Comparison of ENCODE assay signal across 23 cellular contexts in genomic region chr10:118033905-118034304, GRCh38.
"Had no signal": no experiment of that assay in that cellular context is flagged by ENCODE, and none has a peak within 500 bp of the region (broad histone marks: within the 10 kb centered on the region; RNA-seq: fewer than 3 reads in every experiment).

No MANE protein-coding gene starts in this region.

- H3K27ac ChIP-seq: foreskin keratinocyte, pancreas, psoas muscle, right atrium auricular region, tibial artery, VCaP had no signal

- ATAC-seq: activated CD4-positive, CD25-positive, alpha-beta regulatory T cell treated with anti-CD3 and anti-CD28 coated beads, Interleukin-2, amount 50 U/mL, for 24 hours; activated T-cell treated with anti-CD3 and anti-CD28 coated beads, Interleukin-2, amount 50 U/mL, for 4 hours; foreskin keratinocyte; left lung; pancreas; psoas muscle; stimulated activated naive CD8-positive, alpha-beta T cell treated with anti-CD3 and anti-CD28 coated beads, Interleukin-15, amount 100 ng/mL, for 72 hours; T-cell had no signal

- H3K9me3 ChIP-seq: left lung, pancreas, psoas muscle, right atrium auricular region, tibial artery had no signal

- H3K9me3 Mint-ChIP-seq: activated CD4-positive, alpha-beta T cell treated with anti-CD3 and anti-CD28 coated beads, Interleukin-2, amount 10 ng/mL, durations not matched to agents 24 days and 14 days; activated naive CD4-positive, alpha-beta T cell treated with anti-CD3 and anti-CD28 coated beads for 36 hours; activated naive CD8-positive, alpha-beta T cell treated with anti-CD3 and anti-CD28 coated beads, Interleukin-2, amount 10 ng/mL, durations not matched to agents 7 days and 5 days; activated T-cell treated with anti-CD3 and anti-CD28 coated beads, Interleukin-2, amount 50 U/mL, for 4 hours; dendritic cell treated with granulocyte-macrophage colony-stimulating factor and Interleukin-4, amounts not matched to agents 40 ng/mL and 50 ng/mL, for 4 days; immature natural killer cell; natural killer cell; stimulated activated naive CD8-positive, alpha-beta T cell treated with anti-CD3 and anti-CD28 coated beads, Interleukin-15, amount 100 ng/mL, for 72 hours; T-cell; T-helper 2 cell treated with Interferon-gamma antibody and Interleukin-4, amounts not matched to agents 5 μg/mL and 100 μg/mL, for 36 hours had no signal

- H3K27me3 Mint-ChIP-seq: activated CD4-positive, alpha-beta T cell treated with anti-CD3 and anti-CD28 coated beads, Interleukin-2, amount 10 ng/mL, durations not matched to agents 24 days and 14 days; activated naive CD8-positive, alpha-beta T cell treated with anti-CD3 and anti-CD28 coated beads, Interleukin-2, amount 10 ng/mL, durations not matched to agents 7 days and 5 days; dendritic cell treated with granulocyte-macrophage colony-stimulating factor and Interleukin-4, amounts not matched to agents 40 ng/mL and 50 ng/mL, for 4 days; stimulated activated naive CD8-positive, alpha-beta T cell treated with anti-CD3 and anti-CD28 coated beads, Interleukin-15, amount 100 ng/mL, for 72 hours; T-cell had no signal

- H3K27ac Mint-ChIP-seq: activated CD4-positive, alpha-beta T cell treated with anti-CD3 and anti-CD28 coated beads, Interleukin-2, amount 10 ng/mL, durations not matched to agents 24 days and 14 days; activated naive CD4-positive, alpha-beta T cell treated with anti-CD3 and anti-CD28 coated beads for 36 hours; activated naive CD8-positive, alpha-beta T cell treated with anti-CD3 and anti-CD28 coated beads, Interleukin-2, amount 10 ng/mL, durations not matched to agents 7 days and 5 days; dendritic cell treated with granulocyte-macrophage colony-stimulating factor and Interleukin-4, amounts not matched to agents 40 ng/mL and 50 ng/mL, for 4 days; immature natural killer cell; natural killer cell; stimulated activated naive CD8-positive, alpha-beta T cell treated with anti-CD3 and anti-CD28 coated beads, Interleukin-15, amount 100 ng/mL, for 72 hours; T-cell; T-helper 2 cell treated with Interferon-gamma antibody and Interleukin-4, amounts not matched to agents 5 μg/mL and 100 μg/mL, for 36 hours had no signal

- DNase-seq: activated CD4-positive, alpha-beta T cell treated with anti-CD3 and anti-CD28 coated beads, Interleukin-2, amount 10 ng/mL, durations not matched to agents 24 days and 14 days; activated CD8-positive, alpha-beta memory T cell treated with anti-CD3 and anti-CD28 coated beads for 24 hours; activated CD8-positive, alpha-beta memory T cell treated with anti-CD3 and anti-CD28 coated beads, Interleukin-2, amount 50 U/mL, for 4 hours; activated naive CD4-positive, alpha-beta T cell treated with anti-CD3 and anti-CD28 coated beads for 36 hours; activated naive CD8-positive, alpha-beta T cell treated with anti-CD3 and anti-CD28 coated beads, Interleukin-2, amount 10 ng/mL, durations not matched to agents 7 days and 5 days; activated T-cell treated with anti-CD3 and anti-CD28 coated beads, Interleukin-2, amount 50 U/mL, for 4 hours; effector CD4-positive, alpha-beta T cell; foreskin keratinocyte; immature natural killer cell; left lung; midbrain; natural killer cell; pancreas; psoas muscle; stimulated activated CD4-positive, alpha-beta T cell treated with anti-CD3 and anti-CD28 coated beads, Interleukin-12 subunit alpha, Interleukin-12 subunit beta, amount 100 ng/mL, for 4 hours; stimulated activated naive CD8-positive, alpha-beta T cell treated with anti-CD3 and anti-CD28 coated beads, Interleukin-15, amount 100 ng/mL, for 72 hours; T-cell; tibial artery had no signal

- H3K4me1 ChIP-seq: psoas muscle had no signal

- H3K4me3 ChIP-seq: left lung, pancreas, psoas muscle, right atrium auricular region, tibial artery had no signal

- H3K4me3 Mint-ChIP-seq: activated CD4-positive, alpha-beta T cell treated with anti-CD3 and anti-CD28 coated beads, Interleukin-2, amount 10 ng/mL, durations not matched to agents 24 days and 14 days; activated naive CD4-positive, alpha-beta T cell treated with anti-CD3 and anti-CD28 coated beads for 36 hours; activated naive CD8-positive, alpha-beta T cell treated with anti-CD3 and anti-CD28 coated beads, Interleukin-2, amount 10 ng/mL, durations not matched to agents 7 days and 5 days; activated T-cell treated with anti-CD3 and anti-CD28 coated beads, Interleukin-2, amount 50 U/mL, for 4 hours; dendritic cell treated with granulocyte-macrophage colony-stimulating factor and Interleukin-4, amounts not matched to agents 40 ng/mL and 50 ng/mL, for 4 days; immature natural killer cell; natural killer cell; stimulated activated naive CD8-positive, alpha-beta T cell treated with anti-CD3 and anti-CD28 coated beads, Interleukin-15, amount 100 ng/mL, for 72 hours; T-cell; T-helper 2 cell treated with Interferon-gamma antibody and Interleukin-4, amounts not matched to agents 5 μg/mL and 100 μg/mL, for 36 hours had no signal

- H3K27me3 ChIP-seq: foreskin keratinocyte, left lung, pancreas, right atrium auricular region, tibial artery had no signal
